3 cellular contexts compared by ENCODE assay signal in the genomic region with DNA sequence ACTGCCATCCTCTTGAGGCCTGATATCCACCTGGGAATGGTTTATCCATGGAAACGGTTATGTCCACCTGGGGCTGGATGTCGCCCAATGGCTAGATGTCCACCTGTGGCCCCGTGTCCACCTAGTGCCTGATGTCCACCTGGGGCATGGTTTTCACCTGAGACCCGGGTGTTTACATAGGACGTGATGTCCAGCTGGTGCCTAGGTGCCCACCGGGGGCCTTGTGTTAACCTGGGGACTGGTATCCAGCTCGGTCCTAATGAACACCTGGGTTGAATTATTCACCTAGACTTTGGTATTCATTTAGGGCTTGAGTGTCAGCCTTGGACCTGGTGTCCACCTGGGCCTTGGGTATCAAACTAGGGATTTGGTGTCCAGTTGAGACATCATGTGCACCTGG.
DNase-seq lines count a peak whose midpoint lies in the region; TF ChIP-seq lines count a peak whose summit lies in the region.
"Not testable (repeated sequence)": the region's sequence is repeated elsewhere in the genome, so short reads cannot be mapped to it uniquely, and the experiment has no call there.

No MANE protein-coding gene starts in this region.

- not testable (repeated sequence) for TF ChIP-seq CTCF in osteocyte (IDR thresholded peaks at IDR 0.05); type B pancreatic cell (conservative IDR thresholded peaks at IDR 0.05)

- DNase-seq in activated effector memory CD4-positive, alpha-beta T cell treated with anti-CD3 and anti-CD28 coated beads, Interleukin-2, amount 50 U/mL, for 16 hours = peak; percentile 59
- DNase-seq in osteocyte (ENCODE audit: extremely low spot score, unreplicated experiment) (peak; percentile 69), type B pancreatic cell (ENCODE audit: extremely low spot score, unreplicated experiment) (peak; percentile 18)

- H3K27ac Mint-ChIP-seq in osteocyte (ENCODE audit: unreplicated experiment); type B pancreatic cell: not testable (repeated sequence)

- H3K27me3 Mint-ChIP-seq in osteocyte (ENCODE audit: unreplicated experiment); type B pancreatic cell: not testable (repeated sequence)

- not testable (repeated sequence) for H3K4me3 Mint-ChIP-seq in osteocyte (ENCODE audit: unreplicated experiment); type B pancreatic cell

- H3K9me3 Mint-ChIP-seq in osteocyte (ENCODE audit: unreplicated experiment); type B pancreatic cell: not testable (repeated sequence)

- H3K36me3 Mint-ChIP-seq in osteocyte (ENCODE audit: unreplicated experiment); type B pancreatic cell: not testable (repeated sequence)

- H3K4me1 Mint-ChIP-seq in osteocyte (ENCODE audit: unreplicated experiment); type B pancreatic cell (ENCODE audit: unreplicated experiment): not testable (repeated sequence)

Comparison
In these comparisons a context has a peak if more than half of its experiments do, and no peak if none do; other contexts are left out.
1. DNase-seq: peak in every context shown above with its lines; median percentile 69 in osteocyte; 59 in activated effector memory CD4-positive, alpha-beta T cell treated with anti-CD3 and anti-CD28 coated beads, Interleukin-2, amount 50 U/mL, for 16 hours; 18 in type B pancreatic cell.